28 cellular contexts compared by ENCODE assay signal in the genomic region with DNA sequence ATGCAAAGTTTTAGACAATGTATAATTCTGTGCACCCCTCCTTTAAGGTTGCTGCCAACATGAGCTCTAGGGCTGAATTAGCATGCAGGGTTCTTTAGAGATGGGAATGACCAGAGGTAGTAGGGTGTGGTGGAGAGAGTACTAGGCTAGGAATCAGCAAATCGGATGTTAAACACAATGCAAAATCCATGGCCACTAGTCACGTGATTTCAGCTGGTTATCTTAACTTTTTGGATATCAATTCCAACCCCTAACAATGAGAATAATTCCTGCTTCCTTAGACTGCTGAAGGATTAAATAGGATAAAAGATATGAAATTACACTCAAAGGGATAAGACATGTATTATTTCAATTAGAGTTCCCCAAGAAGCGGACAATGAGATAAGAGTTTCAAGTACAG. TPM values are rescaled to one million over a fixed set of nuclear protein-coding genes. Genes with fewer than 3 reads are reported as not detected.
"Had no signal": no experiment of that assay in that cellular context is flagged by ENCODE, and none has a peak within 500 bp of the region (broad histone marks: within the 10 kb centered on the region; RNA-seq: fewer than 3 reads in every experiment).

No MANE protein-coding gene starts in this region.

- H3K4me3 ChIP-seq: stomach, suprapubic skin, testis, thoracic aorta, thyroid gland, tibial artery, tibial nerve, transverse colon, upper lobe of left lung, upper lobe of right lung, uterus, vagina had no signal

- H3K27ac ChIP-seq: stomach, suprapubic skin, testis, thoracic aorta, thyroid gland, tibial artery, tibial nerve, transverse colon, upper lobe of left lung, upper lobe of right lung, uterus, vagina had no signal

- H3K4me1 ChIP-seq: stomach, suprapubic skin, testis, thyroid gland, tibial nerve, transverse colon, upper lobe of left lung, upper lobe of right lung, uterus, vagina had no signal

- ATAC-seq: stimulated activated effector memory CD8-positive, alpha-beta T cell treated with anti-CD3 and anti-CD28 coated beads, Interleukin-12 subunit alpha, Interleukin-12 subunit beta, amount 100 ng/mL, for 72 hours; stimulated activated memory B cell treated with anti-CD40 and anti-IgM and Interleukin-4, amounts not matched to agents 10 μg/mL and 1 μg/mL and 100 μg/mL, for 72 hours; stimulated activated naive B cell treated with anti-CD40 and anti-IgM and Interleukin-4, amounts not matched to agents 10 μg/mL and 1 μg/mL and 100 μg/mL, for 72 hours; stimulated activated naive CD8-positive, alpha-beta T cell treated with anti-CD3 and anti-CD28 coated beads, Interleukin-15, amount 100 ng/mL, for 72 hours; stimulated activated naive CD8-positive, alpha-beta T cell treated with anti-CD3 and anti-CD28 coated beads, Interleukin-15, Interleukin-2, amounts not matched to agents 100 U/mL and 50 U/mL, for 24 hours; upper lobe of right lung had no signal

- H3K9me3 ChIP-seq: testis, thoracic aorta, thyroid gland, tibial artery, transverse colon, upper lobe of left lung, upper lobe of right lung, uterus, vagina had no signal

- FAIRE-seq: urothelium cell line had no signal

- H3K27me3 ChIP-seq: testis, thyroid gland, tibial artery, tibial nerve, transverse colon, upper lobe of left lung, upper lobe of right lung, uterus, vagina had no signal

- H3K36me3 ChIP-seq: stomach, suprapubic skin, thoracic aorta, thyroid gland, tibial artery, tibial nerve, transverse colon, upper lobe of left lung, upper lobe of right lung, uterus, vagina had no signal

- DNase-seq: stimulated activated CD4-positive, alpha-beta T cell treated with anti-CD3 and anti-CD28 coated beads, Interleukin-2, amount 100 ng/mL, for 48 hours; stimulated activated CD4-positive, alpha-beta T cell treated with anti-CD3 and anti-CD28 coated beads, Interleukin-4, amount 100 ng/mL, for 1 hour; stimulated activated CD4-positive, alpha-beta T cell treated with anti-CD3 and anti-CD28 coated beads, Interleukin-4, amount 100 ng/mL, for 24 hours; stimulated activated CD4-positive, alpha-beta T cell treated with anti-CD3 and anti-CD28 coated beads, Interleukin-4, amount 100 ng/mL, for 4 hours; stimulated activated CD8-positive, alpha-beta memory T cell treated with anti-CD3 and anti-CD28 coated beads, Interleukin-4, amount 100 ng/mL, for 48 hours; stimulated activated naive B cell treated with anti-CD40 and anti-IgM and Interleukin-4, amounts not matched to agents 10 μg/mL and 1 μg/mL and 100 μg/mL, for 72 hours; stimulated activated naive CD4-positive, alpha-beta T cell; stimulated activated naive CD4-positive, alpha-beta T cell treated with Interleukin-2 at 50 U/mL for 16 hours; stimulated activated naive CD8-positive, alpha-beta T cell treated with anti-CD3 and anti-CD28 coated beads, Interleukin-15, amount 100 ng/mL, for 72 hours; stimulated activated naive CD8-positive, alpha-beta T cell treated with anti-CD3 and anti-CD28 coated beads, Interleukin-15, Interleukin-2, amounts not matched to agents 100 U/mL and 50 U/mL, for 24 hours; stomach; substantia nigra; testis; thyroid gland; tibial artery; transverse colon; trophoblast cell; upper lobe of left lung; upper lobe of right lung; uterus had no signal

RNA-seq across cellular contexts. Expression of gene ADRA1D, which starts 26.6 kb away (rescaled TPM):
- total RNA-seq: subcutaneous adipose tissue had no signal
